19 cellular contexts compared by ENCODE assay signal in the genomic region with DNA sequence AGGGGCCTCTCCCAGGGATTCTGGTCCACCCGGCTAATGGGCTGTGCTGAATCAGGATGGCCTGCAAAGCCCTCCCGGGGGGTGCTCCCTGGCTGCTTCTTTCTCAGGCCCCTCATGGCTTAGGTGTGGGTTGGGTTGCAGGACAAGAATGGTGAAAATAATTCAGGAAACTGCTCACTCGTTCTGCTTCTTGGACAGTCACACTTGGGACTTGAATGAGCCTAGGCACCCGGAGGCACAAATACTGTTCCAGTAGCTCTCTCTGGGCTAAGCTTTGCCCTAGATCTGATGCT.
"Had no signal": no experiment of that assay in that cellular context is flagged by ENCODE, and none has a peak within 500 bp of the region (broad histone marks: within the 10 kb centered on the region; RNA-seq: fewer than 3 reads in every experiment).

No MANE protein-coding gene starts in this region.

- H3K27me3 Mint-ChIP-seq: activated naive CD8-positive, alpha-beta T cell treated with anti-CD3 and anti-CD28 coated beads, Interleukin-2, amount 10 ng/mL, durations not matched to agents 7 days and 5 days had no signal

- H3K9me3 Mint-ChIP-seq: activated CD4-positive, alpha-beta T cell treated with anti-CD3 and anti-CD28 coated beads, Interleukin-2, amount 10 ng/mL, durations not matched to agents 7 days and 5 days; activated naive CD8-positive, alpha-beta T cell treated with anti-CD3 and anti-CD28 coated beads, Interleukin-2, amount 10 ng/mL, durations not matched to agents 7 days and 5 days; memory B cell had no signal

- DNase-seq: activated CD4-positive, alpha-beta T cell treated with anti-CD3 and anti-CD28 coated beads, Interleukin-2, amount 10 ng/mL, durations not matched to agents 7 days and 5 days; activated CD4-positive, CD25-positive, alpha-beta regulatory T cell treated with anti-CD3 and anti-CD28 coated beads, Interleukin-2, amount 50 U/mL, for 72 hours; activated CD8-positive, alpha-beta T cell treated with anti-CD3 and anti-CD28 coated beads, Interleukin-2, amount 10 ng/mL, durations not matched to agents 7 days and 5 days; activated naive CD4-positive, alpha-beta T cell treated with Interleukin-2 at 50 U/mL for 16 hours; activated naive CD8-positive, alpha-beta T cell treated with anti-CD3 and anti-CD28 coated beads, Interleukin-2, amount 10 ng/mL, durations not matched to agents 7 days and 5 days; activated T-cell treated with anti-CD3 and anti-CD28 coated beads, Interleukin-2, amount 50 U/mL, for 48 hours; amniotic stem cell; effector CD4-positive, alpha-beta T cell; glutamatergic neuron; immature natural killer cell; nephron progenitor cell; nucleus accumbens; retina; stimulated activated CD4-positive, alpha-beta T cell treated with anti-CD3 and anti-CD28 coated beads, Interleukin-4, amount 100 ng/mL, for 1 hour; stimulated activated naive CD4-positive, alpha-beta T cell; upper lobe of right lung had no signal

- H3K4me3 ChIP-seq: hepatocyte, upper lobe of right lung had no signal

- H3K4me1 ChIP-seq: upper lobe of right lung had no signal

- H3K36me3 ChIP-seq: upper lobe of right lung had no signal

- H3K27ac ChIP-seq: upper lobe of right lung, VCaP had no signal

- H3K27me3 ChIP-seq: hepatocyte had no signal

- H3K36me3 Mint-ChIP-seq: activated naive CD8-positive, alpha-beta T cell treated with anti-CD3 and anti-CD28 coated beads, Interleukin-2, amount 10 ng/mL, durations not matched to agents 7 days and 5 days; immature natural killer cell; memory B cell had no signal

- H3K27ac Mint-ChIP-seq: activated CD4-positive, alpha-beta T cell treated with anti-CD3 and anti-CD28 coated beads, Interleukin-2, amount 10 ng/mL, durations not matched to agents 7 days and 5 days; activated CD8-positive, alpha-beta T cell treated with anti-CD3 and anti-CD28 coated beads, Interleukin-2, amount 10 ng/mL, durations not matched to agents 7 days and 5 days; activated naive CD8-positive, alpha-beta T cell treated with anti-CD3 and anti-CD28 coated beads, Interleukin-2, amount 10 ng/mL, durations not matched to agents 7 days and 5 days; immature natural killer cell; memory B cell; nephron progenitor cell had no signal

- H3K4me1 Mint-ChIP-seq: activated CD4-positive, alpha-beta T cell treated with anti-CD3 and anti-CD28 coated beads, Interleukin-2, amount 10 ng/mL, durations not matched to agents 7 days and 5 days; activated naive CD8-positive, alpha-beta T cell treated with anti-CD3 and anti-CD28 coated beads, Interleukin-2, amount 10 ng/mL, durations not matched to agents 7 days and 5 days; immature natural killer cell; memory B cell had no signal

- H3K9me3 ChIP-seq: upper lobe of right lung had no signal

- H3K4me3 Mint-ChIP-seq: activated CD4-positive, alpha-beta T cell treated with anti-CD3 and anti-CD28 coated beads, Interleukin-2, amount 10 ng/mL, durations not matched to agents 7 days and 5 days; activated CD8-positive, alpha-beta T cell treated with anti-CD3 and anti-CD28 coated beads, Interleukin-2, amount 10 ng/mL, durations not matched to agents 7 days and 5 days; activated naive CD8-positive, alpha-beta T cell treated with anti-CD3 and anti-CD28 coated beads, Interleukin-2, amount 10 ng/mL, durations not matched to agents 7 days and 5 days; immature natural killer cell; memory B cell; nephron progenitor cell had no signal
